In the genomic region with DNA sequence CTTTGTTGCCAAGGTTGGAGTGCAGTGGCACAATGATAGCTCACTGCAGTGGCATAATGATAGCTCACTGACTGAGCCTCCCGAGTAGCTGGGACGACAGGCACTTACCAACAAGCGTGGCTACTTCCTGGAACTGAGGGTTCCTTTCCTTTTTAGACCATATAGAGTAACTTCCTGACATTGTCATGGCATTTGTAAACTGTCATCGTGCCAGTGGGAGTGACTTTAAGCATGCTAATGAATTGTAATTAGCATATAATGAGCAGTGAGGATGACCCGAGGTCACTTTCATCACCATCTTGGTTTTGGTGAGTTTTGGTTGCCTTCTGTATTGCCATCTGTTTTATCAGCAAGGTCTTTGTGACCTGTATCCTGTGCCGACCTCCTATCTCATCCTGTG, we compare ENCODE assay signal across 1 cellular context.
TF ChIP-seq lines count a peak whose summit lies in the region.

No MANE protein-coding gene starts in this region.

TF ChIP-seq in H1, 55 proteins besides CTCF, POLR2A, EP300 and RAD21:
- TF ChIP-seq CHD7 (IDR thresholded peaks at IDR 0.05; ENCODE audit: insufficient replicate concordance, low read length) (no peak), TEAD4 (IDR thresholded peaks at IDR 0.05; ENCODE audit: low read depth, low read length) (no peak), USF2 (IDR thresholded peaks at IDR 0.05; ENCODE audit: low read length) (no peak), HDAC2 (IDR thresholded peaks at IDR 0.05; ENCODE audit: borderline replicate concordance in 1 of 2, low read depth in 2 of 2, low read length in 2 of 2) (no peak)
